18 cellular contexts compared by ENCODE assay signal in the genomic region with DNA sequence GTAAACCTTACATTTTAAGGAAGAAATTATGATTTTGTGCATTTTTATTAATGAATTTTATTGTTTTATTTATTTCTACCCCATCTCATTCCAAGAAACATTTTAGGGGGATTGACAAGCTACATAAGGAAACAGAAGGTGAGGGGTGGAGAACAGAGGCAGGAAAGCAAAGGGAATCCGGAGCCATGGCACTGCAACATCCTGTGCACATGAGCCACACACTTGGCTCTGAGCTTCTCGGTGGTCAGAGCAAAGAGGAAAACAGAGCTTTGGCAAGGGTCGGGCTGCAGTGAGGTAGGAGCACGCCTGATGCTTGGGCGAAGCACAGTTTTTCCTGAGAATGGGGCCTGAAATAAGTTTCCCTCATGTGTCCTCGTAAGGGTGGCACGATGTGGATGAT.
DNase-seq lines count a peak whose midpoint lies in the region; ATAC-seq and TF ChIP-seq lines count a peak whose summit lies in the region.
"Had no signal": no experiment of that assay in that cellular context is flagged by ENCODE, and none has a peak within 500 bp of the region (broad histone marks: within the 10 kb centered on the region; RNA-seq: fewer than 3 reads in every experiment).

No MANE protein-coding gene starts in this region.

- no peak overlapping the region for H3K4ac ChIP-seq in H9 (ENCODE audit: low read depth, low read length)

- ATAC-seq in WTC11 (no peak), GM21576 (IDR thresholded peaks at IDR 0.05; ENCODE audit: unreplicated experiment) (no peak), GM19351 (IDR thresholded peaks at IDR 0.05; ENCODE audit: unreplicated experiment) (no peak)

- H3K27me3 ChIP-seq in H9 (ENCODE audit: insufficient read depth, low read length) (no peaks in the 10 kb centered on the region; the same call in 1 of the 2 replicates), neural progenitor cell (no peaks in the 10 kb centered on the region)
- H3K27me3 ChIP-seq: BLaER1 had no signal

- no peak overlapping the region for H2AK5ac ChIP-seq in H9 (ENCODE audit: insufficient read length, low read length)

- DNase-seq in H9 = no peak
- DNase-seq in WTC11 (ENCODE audit: low spot score) = no peak
- DNase-seq in endothelial cell (ENCODE audit: low spot score) = no peak
- DNase-seq in neural progenitor cell (ENCODE audit: low spot score) = no peak
- no peak for DNase-seq in GM03348 (ENCODE audit: low spot score)
- DNase-seq: 8988T; AML-193; Caco-2; CD8-positive, alpha-beta memory T cell; DND-41; GDM1; GM23248; HCEC 1CT; HFFc6 had no signal

- no peaks in the 10 kb centered on the region for H3K79me1 ChIP-seq in H9 (ENCODE audit: insufficient read depth, low read depth, low read length, poor library complexity, severe bottlenecking)

- no peak overlapping the region for H2BK120ac ChIP-seq in H9 (ENCODE audit: low read depth, low read length, poor library complexity, severe bottlenecking)

- no peak overlapping the region for H3T11ph ChIP-seq in H9 (ENCODE audit: low read length)

- H3K79me2 ChIP-seq in H9 (ENCODE audit: insufficient read depth, low read length) (no peaks in the 10 kb centered on the region), neural progenitor cell (ENCODE audit: low read depth) (no peaks in the 10 kb centered on the region)

- no peak overlapping the region for H3K4me2 ChIP-seq in H9 (ENCODE audit: insufficient read depth, insufficient read length, low read length)
- no peak overlapping the region for H3K4me2 ChIP-seq in neural progenitor cell
- H3K4me2 ChIP-seq: BLaER1 had no signal

- H3K27ac Mint-ChIP-seq in H9 (peak overlapping the region in 2 of 3 experiments; percentile 9 to 77; a peak in 3 of 7 replicates), WTC11 (peak overlapping the region; percentile 72), endothelial cell (ENCODE audit: unreplicated experiment) (peak overlapping the region; percentile 58), neural progenitor cell (peak overlapping the region; percentile 37)
- H3K27ac Mint-ChIP-seq: CD8-positive, alpha-beta memory T cell had no signal

- no peaks in the 10 kb centered on the region for H3K9me3 Mint-ChIP-seq in H9
- H3K9me3 Mint-ChIP-seq in WTC11 = no peaks in the 10 kb centered on the region
- no peaks in the 10 kb centered on the region for H3K9me3 Mint-ChIP-seq in endothelial cell (ENCODE audit: unreplicated experiment)
- H3K9me3 Mint-ChIP-seq in neural progenitor cell = no peaks in the 10 kb centered on the region
- H3K9me3 Mint-ChIP-seq: CD8-positive, alpha-beta memory T cell; HFFc6 had no signal

- H3K18ac ChIP-seq in H9 (ENCODE audit: insufficient read length, low read depth, low read length) = no peak overlapping the region

- no peak overlapping the region for H3K4me3 Mint-ChIP-seq in H9
- H3K4me3 Mint-ChIP-seq in WTC11 = no peak overlapping the region
- no peak overlapping the region for H3K4me3 Mint-ChIP-seq in endothelial cell (ENCODE audit: unreplicated experiment)
- H3K4me3 Mint-ChIP-seq in neural progenitor cell = no peak overlapping the region
- H3K4me3 Mint-ChIP-seq: HFFc6 had no signal

- H2BK12ac ChIP-seq in H9 (ENCODE audit: insufficient read length, low read depth, low read length) = no peak overlapping the region

- H3K9me3 ChIP-seq in H9 (ENCODE audit: control insufficient read depth, low read depth, low read length) (no peaks in the 10 kb centered on the region), neural progenitor cell (ENCODE audit: low read depth) (no peaks in the 10 kb centered on the region)
- H3K9me3 ChIP-seq: BLaER1, Caco-2 had no signal

- H4K5ac ChIP-seq in H9 (ENCODE audit: insufficient read length, low read depth, low read length) = no peak overlapping the region

- H2AFZ ChIP-seq in H9 (ENCODE audit: low read length) (no peak overlapping the region), neural progenitor cell (replicated peaks) (no peak overlapping the region)

- POLR2A ChIA-PET in WTC11 (lab: Charles Lee) = no interaction called here

- H4K8ac ChIP-seq in H9 (replicated peaks; ENCODE audit: insufficient read length, low read depth, low read length) = no peak overlapping the region

- no peak overlapping the region for H3K56ac ChIP-seq in H9 (ENCODE audit: insufficient read length, low read depth, low read length)

- no peak overlapping the region for H2BK5ac ChIP-seq in H9 (ENCODE audit: insufficient read length, low read length)

- H3K9ac ChIP-seq in H9 (ENCODE audit: extremely low read depth, insufficient read length, low read length) (no peak overlapping the region), neural progenitor cell (no peak overlapping the region)
- H3K9ac ChIP-seq: BLaER1 had no signal

- no peak overlapping the region for H3K4me3 ChIP-seq in neural progenitor cell
- H3K4me3 ChIP-seq: BLaER1, GM23248 had no signal

- H3K27ac ChIP-seq in H9 (ENCODE audit: insufficient read length, low read depth, low read length) = no peak overlapping the region
- H3K27ac ChIP-seq in neural progenitor cell = no peak overlapping the region
- H3K27ac ChIP-seq: BLaER1, HL-60 had no signal

- no peak overlapping the region for H2BK20ac ChIP-seq in H9 (ENCODE audit: low read depth, low read length, poor library complexity, severe bottlenecking)

- TF ChIP-seq CTCF in H9 (conservative IDR thresholded peaks at IDR 0.05) = no peak
- TF ChIP-seq CTCF in WTC11 (IDR thresholded peaks at IDR 0.05) = no peak
- TF ChIP-seq CTCF in endothelial cell (IDR thresholded peaks at IDR 0.05; ENCODE audit: unreplicated experiment) = no peak
- TF ChIP-seq CTCF in neural progenitor cell (IDR thresholded peaks at IDR 0.05) = no peak

- H3K14ac ChIP-seq in H9 (ENCODE audit: insufficient read depth, low read length) = no peak overlapping the region

- no peak overlapping the region for H2BK15ac ChIP-seq in H9 (ENCODE audit: low read depth, low read length)

- no peaks in the 10 kb centered on the region for H4K20me1 ChIP-seq in H9 (ENCODE audit: control insufficient read depth, insufficient read depth, insufficient read length)
- no peaks in the 10 kb centered on the region for H4K20me1 ChIP-seq in neural progenitor cell (ENCODE audit: low read depth)
- H4K20me1 ChIP-seq: BLaER1 had no signal

- H3K36me3 ChIP-seq in neural progenitor cell = no peaks in the 10 kb centered on the region
- H3K36me3 ChIP-seq: BLaER1 had no signal

- H3K23ac ChIP-seq in H9 (ENCODE audit: insufficient read length, low read depth, low read length) = no peak overlapping the region

- peaks cover 2% of the 10 kb centered on the region for H3K23me2 ChIP-seq in H9 (ENCODE audit: insufficient read length, low read depth, low read length, poor library complexity, severe bottlenecking)

- H3K36me3 Mint-ChIP-seq in H9 (ENCODE audit: insufficient read depth in 1 of 3, low read depth in 3 of 3) (no peaks in the 10 kb centered on the region), WTC11 (no peaks in the 10 kb centered on the region), endothelial cell (ENCODE audit: low read depth, unreplicated experiment) (no peaks in the 10 kb centered on the region), neural progenitor cell (no peaks in the 10 kb centered on the region)
- H3K36me3 Mint-ChIP-seq: CD8-positive, alpha-beta memory T cell had no signal

- H3K27me3 Mint-ChIP-seq in H9 (ENCODE audit: low read depth) (peaks cover 7% of the 10 kb centered on the region), WTC11 (ENCODE audit: low read depth) (peaks cover 11% of the 10 kb centered on the region), endothelial cell (ENCODE audit: unreplicated experiment) (peaks cover 12% of the 10 kb centered on the region), neural progenitor cell (ENCODE audit: insufficient read depth, low read depth) (peaks cover 10% of the 10 kb centered on the region)

- H3F3A ChIP-seq in neural progenitor cell (ENCODE audit: low read depth) = peaks cover 38% of the 10 kb centered on the region

- H3K4me1 ChIP-seq in H9 (ENCODE audit: insufficient read depth, low read length) = peaks cover 38% of the 10 kb centered on the region
- H3K4me1 ChIP-seq in neural progenitor cell = peaks cover 57% of the 10 kb centered on the region
- H3K4me1 ChIP-seq: BLaER1, Caco-2 had no signal

- CTCF ChIA-PET in WTC11 (lab: Charles Lee) = interaction anchor here (0.6 to 3.2 kb wide), 15 partner anchors 10 to 246 kb away, joined by 3 to 15 read pairs (median 4); a partner anchor contains a TSS

- H3K4me1 Mint-ChIP-seq in H9 = peaks cover 80 to 85% of the 10 kb centered on the region in 2 experiments
- peaks cover 88% of the 10 kb centered on the region for H3K4me1 Mint-ChIP-seq in WTC11
- peaks cover 40% of the 10 kb centered on the region for H3K4me1 Mint-ChIP-seq in endothelial cell (ENCODE audit: unreplicated experiment)
- peaks cover 67% of the 10 kb centered on the region for H3K4me1 Mint-ChIP-seq in neural progenitor cell
- H3K4me1 Mint-ChIP-seq: CD8-positive, alpha-beta memory T cell had no signal

- no peak overlapping the region for H4K91ac ChIP-seq in H9 (ENCODE audit: insufficient read length, low read depth, low read length)

- no CpG with 5 or more reads among the region's 7 CpGs for WGBS in H9 (ENCODE audit: extremely low coverage, insufficient read length, low lambda C conversion rate)

TF ChIP-seq in WTC11, 78 proteins besides CTCF, POLR2A, EP300 and RAD21 (continues in another document):
- TF ChIP-seq, protein P1, sequence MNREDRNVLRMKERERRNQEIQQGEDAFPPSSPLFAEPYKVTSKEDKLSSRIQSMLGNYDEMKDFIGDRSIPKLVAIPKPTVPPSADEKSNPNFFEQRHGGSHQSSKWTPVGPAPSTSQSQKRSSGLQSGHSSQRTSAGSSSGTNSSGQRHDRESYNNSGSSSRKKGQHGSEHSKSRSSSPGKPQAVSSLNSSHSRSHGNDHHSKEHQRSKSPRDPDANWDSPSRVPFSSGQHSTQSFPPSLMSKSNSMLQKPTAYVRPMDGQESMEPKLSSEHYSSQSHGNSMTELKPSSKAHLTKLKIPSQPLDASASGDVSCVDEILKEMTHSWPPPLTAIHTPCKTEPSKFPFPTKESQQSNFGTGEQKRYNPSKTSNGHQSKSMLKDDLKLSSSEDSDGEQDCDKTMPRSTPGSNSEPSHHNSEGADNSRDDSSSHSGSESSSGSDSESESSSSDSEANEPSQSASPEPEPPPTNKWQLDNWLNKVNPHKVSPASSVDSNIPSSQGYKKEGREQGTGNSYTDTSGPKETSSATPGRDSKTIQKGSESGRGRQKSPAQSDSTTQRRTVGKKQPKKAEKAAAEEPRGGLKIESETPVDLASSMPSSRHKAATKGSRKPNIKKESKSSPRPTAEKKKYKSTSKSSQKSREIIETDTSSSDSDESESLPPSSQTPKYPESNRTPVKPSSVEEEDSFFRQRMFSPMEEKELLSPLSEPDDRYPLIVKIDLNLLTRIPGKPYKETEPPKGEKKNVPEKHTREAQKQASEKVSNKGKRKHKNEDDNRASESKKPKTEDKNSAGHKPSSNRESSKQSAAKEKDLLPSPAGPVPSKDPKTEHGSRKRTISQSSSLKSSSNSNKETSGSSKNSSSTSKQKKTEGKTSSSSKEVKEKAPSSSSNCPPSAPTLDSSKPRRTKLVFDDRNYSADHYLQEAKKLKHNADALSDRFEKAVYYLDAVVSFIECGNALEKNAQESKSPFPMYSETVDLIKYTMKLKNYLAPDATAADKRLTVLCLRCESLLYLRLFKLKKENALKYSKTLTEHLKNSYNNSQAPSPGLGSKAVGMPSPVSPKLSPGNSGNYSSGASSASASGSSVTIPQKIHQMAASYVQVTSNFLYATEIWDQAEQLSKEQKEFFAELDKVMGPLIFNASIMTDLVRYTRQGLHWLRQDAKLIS (CRISPR knock-in tag; IDR thresholded peaks at IDR 0.05; ENCODE audit: borderline replicate concordance) = no peak
- no peak for TF ChIP-seq SP1 (CRISPR knock-in tag; conservative IDR thresholded peaks at IDR 0.05)
